In the genomic region with DNA sequence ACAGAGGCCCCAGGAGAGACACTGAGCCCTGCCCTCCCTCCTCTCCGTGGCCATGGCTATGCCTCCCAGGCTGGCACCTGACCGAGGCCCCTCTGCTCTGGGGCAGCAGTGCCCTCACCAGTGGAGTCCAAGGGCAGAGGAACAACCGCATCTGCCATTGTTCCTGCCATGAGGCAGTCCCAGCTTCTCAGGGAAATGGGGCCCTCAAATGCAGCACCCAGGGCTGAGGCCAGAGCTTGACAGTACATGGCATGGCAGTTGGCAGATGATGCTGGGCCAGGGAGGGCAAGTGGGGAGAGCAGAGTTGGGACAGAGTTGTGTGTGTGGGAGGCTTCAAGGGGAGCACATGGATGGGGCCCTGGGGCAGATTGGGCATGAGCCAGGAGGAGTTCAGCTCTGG, we compare ENCODE assay signal across 9 cellular contexts. TPM values are rescaled to one million over a fixed set of nuclear protein-coding genes. Genes with fewer than 3 reads are reported as not detected.
"Had no signal": no experiment of that assay in that cellular context is flagged by ENCODE, and none has a peak within 500 bp of the region (broad histone marks: within the 10 kb centered on the region; RNA-seq: fewer than 3 reads in every experiment).

No MANE protein-coding gene starts in this region.

- FAIRE-seq: G401.6, GM12878, GM12891, GM12892, GM18507, GM19239 had no signal

- H3K4me3 ChIP-seq: GM12878 had no signal

- DNase-seq: GDM1, GF-D8 had no signal

- ATAC-seq: GM12878 had no signal

RNA-seq across cellular contexts. Expression of gene KRT77, which starts 21.1 kb away (rescaled TPM):
- total RNA-seq: G401, GM12878 had no signal
- polyA plus RNA-seq: GM12878 had no signal

RNA-seq across cellular contexts. Expression of gene KRT1, which starts 44.2 kb away (rescaled TPM):
- total RNA-seq: G401, GM12878 had no signal
- polyA plus RNA-seq: GM12878 had no signal

RNA-seq across cellular contexts. Expression of gene KRT76, which starts 52.8 kb away (rescaled TPM):
- total RNA-seq: G401, GM12878 had no signal
- polyA plus RNA-seq: GM12878 had no signal
